17 cellular contexts compared by ENCODE assay signal in genomic region chr22:39935622-39936021, GRCh38. TPM values are rescaled to one million over a fixed set of nuclear protein-coding genes. Genes with fewer than 3 reads are reported as not detected.
DNase-seq lines count a peak whose midpoint lies in the region; ATAC-seq, FAIRE-seq and TF ChIP-seq lines count a peak whose summit lies in the region.
"Had no signal": no experiment of that assay in that cellular context is flagged by ENCODE, and none has a peak within 500 bp of the region (broad histone marks: within the 10 kb centered on the region; RNA-seq: fewer than 3 reads in every experiment).

No MANE protein-coding gene starts in this region.

- no peak overlapping the region for H3K4me3 ChIP-seq in BE2C (ENCODE audit: low read depth, low read length)
- H3K4me3 ChIP-seq in body of pancreas = no peak overlapping the region
- H3K4me3 ChIP-seq: ascending aorta had no signal

- peak overlapping the region; percentile 77 for H3K4me3 Mint-ChIP-seq in activated T-cell treated with anti-CD3 and anti-CD28 coated beads, Interleukin-2, amount 50 U/mL, for 4 hours
- H3K4me3 Mint-ChIP-seq in activated CD4-positive, alpha-beta memory T cell treated with anti-CD3 and anti-CD28 coated beads, Interleukin-2, amount 10 ng/mL, durations not matched to agents 7 days and 5 days = peak overlapping the region; percentile 56
- no peak overlapping the region for H3K4me3 Mint-ChIP-seq in stimulated activated memory B cell treated with anti-CD40 and anti-IgM and Interleukin-4, amounts not matched to agents 10 μg/mL and 1 μg/mL and 100 μg/mL, for 72 hours
- H3K4me3 Mint-ChIP-seq: H9 had no signal

- H3K36me3 Mint-ChIP-seq in activated T-cell treated with anti-CD3 and anti-CD28 coated beads, Interleukin-2, amount 50 U/mL, for 4 hours (ENCODE audit: insufficient read depth) = no peaks in the 10 kb centered on the region
- peaks cover 59% of the 10 kb centered on the region for H3K36me3 Mint-ChIP-seq in activated CD4-positive, alpha-beta memory T cell treated with anti-CD3 and anti-CD28 coated beads, Interleukin-2, amount 10 ng/mL, durations not matched to agents 7 days and 5 days (ENCODE audit: low read depth)
- no peaks in the 10 kb centered on the region for H3K36me3 Mint-ChIP-seq in stimulated activated memory B cell treated with anti-CD40 and anti-IgM and Interleukin-4, amounts not matched to agents 10 μg/mL and 1 μg/mL and 100 μg/mL, for 72 hours

- H3K27me3 ChIP-seq in BE2C (peaks cover 42% of the 10 kb centered on the region), body of pancreas (no peaks in the 10 kb centered on the region)
- H3K27me3 ChIP-seq: ascending aorta had no signal

- H3K36me3 ChIP-seq in BE2C = no peaks in the 10 kb centered on the region
- no peaks in the 10 kb centered on the region for H3K36me3 ChIP-seq in body of pancreas (replicated peaks in 1 of 2; ENCODE audit: insufficient read depth in 1 of 2, low read depth in 2 of 2)
- H3K36me3 ChIP-seq: ascending aorta had no signal

- no peak for TF ChIP-seq POLR2A in body of pancreas (IDR thresholded peaks at IDR 0.05)

- CTCF ChIA-PET in activated CD4-positive, alpha-beta memory T cell treated with anti-CD3 and anti-CD28 coated beads, Interleukin-2, amount 10 ng/mL, durations not matched to agents 7 days and 5 days (lab: Charles Lee) = interaction anchor here (1.2 to 4.2 kb wide), 2 partner anchors 12 to 89 kb away, joined by 5 to 62 read pairs; no protein-coding TSS in a partner anchor

- no peaks in the 10 kb centered on the region for H3K27me3 Mint-ChIP-seq in activated T-cell treated with anti-CD3 and anti-CD28 coated beads, Interleukin-2, amount 50 U/mL, for 4 hours (ENCODE audit: low read depth)
- H3K27me3 Mint-ChIP-seq in activated CD4-positive, alpha-beta memory T cell treated with anti-CD3 and anti-CD28 coated beads, Interleukin-2, amount 10 ng/mL, durations not matched to agents 7 days and 5 days = no peaks in the 10 kb centered on the region
- H3K27me3 Mint-ChIP-seq in stimulated activated memory B cell treated with anti-CD40 and anti-IgM and Interleukin-4, amounts not matched to agents 10 μg/mL and 1 μg/mL and 100 μg/mL, for 72 hours = no peaks in the 10 kb centered on the region

- peak overlapping the region; percentile 52 for H3K27ac Mint-ChIP-seq in activated CD4-positive, alpha-beta memory T cell treated with anti-CD3 and anti-CD28 coated beads, Interleukin-2, amount 10 ng/mL, durations not matched to agents 7 days and 5 days
- H3K27ac Mint-ChIP-seq in stimulated activated memory B cell treated with anti-CD40 and anti-IgM and Interleukin-4, amounts not matched to agents 10 μg/mL and 1 μg/mL and 100 μg/mL, for 72 hours = peak overlapping the region; percentile 61
- H3K27ac Mint-ChIP-seq: H9 had no signal

- no peaks in the 10 kb centered on the region for H3K9me3 ChIP-seq in BE2C
- H3K9me3 ChIP-seq in body of pancreas = no peaks in the 10 kb centered on the region
- H3K9me3 ChIP-seq: ascending aorta, SK-N-SH had no signal

- H3K4me1 ChIP-seq in BE2C (no peaks in the 10 kb centered on the region), body of pancreas (no peaks in the 10 kb centered on the region)
- H3K4me1 ChIP-seq: ascending aorta, foreskin keratinocyte had no signal

- H3K27ac ChIP-seq in body of pancreas = no peak overlapping the region
- H3K27ac ChIP-seq: ascending aorta, foreskin keratinocyte, KMS-11 had no signal

- TF ChIP-seq CTCF in BE2C (IDR thresholded peaks at IDR 0.05; ENCODE audit: low read depth, low read length) (no peak), body of pancreas (IDR thresholded peaks at IDR 0.05) (no peak)

- ATAC-seq in activated T-cell treated with anti-CD3 and anti-CD28 coated beads, Interleukin-2, amount 50 U/mL, for 4 hours = no peak
- no peak for ATAC-seq in stimulated activated memory B cell treated with anti-CD40 and anti-IgM and Interleukin-4, amounts not matched to agents 10 μg/mL and 1 μg/mL and 100 μg/mL, for 72 hours
- no peak for ATAC-seq in body of pancreas
- ATAC-seq: foreskin keratinocyte, Panc1 had no signal

- POLR2A ChIA-PET in activated CD4-positive, alpha-beta memory T cell treated with anti-CD3 and anti-CD28 coated beads, Interleukin-2, amount 10 ng/mL, durations not matched to agents 7 days and 5 days (lab: Charles Lee) = interaction anchor here (0.7 to 7.6 kb wide), 7 partner anchors 8 to 403 kb away, joined by 3 to 84 read pairs (median 4); partner anchors contain the start of genes GRAP2 and RPS19BP1

- intact Hi-C loops in body of pancreas (cut with DNase I) = no loop called here

- no peak for DNase-seq in activated T-cell treated with anti-CD3 and anti-CD28 coated beads, Interleukin-2, amount 50 U/mL, for 4 hours
- DNase-seq in activated T-cell treated with anti-CD3 and anti-CD28 coated beads, Interleukin-2, amount 50 U/mL, for 48 hours = no peak
- no peak for DNase-seq in activated CD4-positive, alpha-beta memory T cell treated with anti-CD3 and anti-CD28 coated beads, Interleukin-2, amount 10 ng/mL, durations not matched to agents 7 days and 5 days
- DNase-seq in BE2C = no peak
- no peak for DNase-seq in midbrain (lab: John Stamatoyannopoulos, UW)
- DNase-seq in body of pancreas = no peak
- DNase-seq: foreskin keratinocyte, GF-D8, H9, NCI-H748 treated with DMSO at 0.1 percent for 48 hours, SK-N-SH had no signal

- peaks cover 77% of the 10 kb centered on the region for H3K4me1 Mint-ChIP-seq in activated T-cell treated with anti-CD3 and anti-CD28 coated beads, Interleukin-2, amount 50 U/mL, for 4 hours (ENCODE audit: low read depth)
- peaks cover 77% of the 10 kb centered on the region for H3K4me1 Mint-ChIP-seq in activated CD4-positive, alpha-beta memory T cell treated with anti-CD3 and anti-CD28 coated beads, Interleukin-2, amount 10 ng/mL, durations not matched to agents 7 days and 5 days
- peaks cover 43% of the 10 kb centered on the region for H3K4me1 Mint-ChIP-seq in stimulated activated memory B cell treated with anti-CD40 and anti-IgM and Interleukin-4, amounts not matched to agents 10 μg/mL and 1 μg/mL and 100 μg/mL, for 72 hours

- 41 to 55% methylated on average over 6 of the region's 6 CpGs for WGBS in body of pancreas, 2 donors

- peak; percentile 30 for FAIRE-seq in islet of Langerhans (lab: Jason Lieb, UNC)

- no peaks in the 10 kb centered on the region for H3K9me3 Mint-ChIP-seq in activated T-cell treated with anti-CD3 and anti-CD28 coated beads, Interleukin-2, amount 50 U/mL, for 4 hours
- H3K9me3 Mint-ChIP-seq in activated CD4-positive, alpha-beta memory T cell treated with anti-CD3 and anti-CD28 coated beads, Interleukin-2, amount 10 ng/mL, durations not matched to agents 7 days and 5 days = no peaks in the 10 kb centered on the region
- H3K9me3 Mint-ChIP-seq in stimulated activated memory B cell treated with anti-CD40 and anti-IgM and Interleukin-4, amounts not matched to agents 10 μg/mL and 1 μg/mL and 100 μg/mL, for 72 hours = no peaks in the 10 kb centered on the region
- H3K9me3 Mint-ChIP-seq: H9 had no signal

RNA-seq across cellular contexts. Expression of gene TMA7B, which starts 24.6 kb away (rescaled TPM):
- under 1 TPM; 0.61 to 0.92 (median 0.76) TPM for total RNA-seq in activated T-cell treated with anti-CD3 and anti-CD28 coated beads, Interleukin-2, amount 50 U/mL, for 4 hours
- total RNA-seq in activated CD4-positive, alpha-beta memory T cell treated with anti-CD3 and anti-CD28 coated beads, Interleukin-2, amount 10 ng/mL, durations not matched to agents 7 days and 5 days = 1 to 10 TPM; 3.7 to 4.3 TPM
- polyA plus RNA-seq in BE2C (2012; ENCODE audit: insufficient read depth, insufficient read length, low read depth) = not detected
- not detected for total RNA-seq in body of pancreas
- total RNA-seq: ascending aorta, foreskin keratinocyte, H9 had no signal
- polyA plus RNA-seq: foreskin keratinocyte, SK-N-SH had no signal

RNA-seq across cellular contexts. Expression of gene GRAP2, which starts 34.7 kb away (rescaled TPM):
- total RNA-seq in activated T-cell treated with anti-CD3 and anti-CD28 coated beads, Interleukin-2, amount 50 U/mL, for 4 hours = 10 to 100 TPM; 19.5 to 40.4 (median 26.4) TPM
- total RNA-seq in activated CD4-positive, alpha-beta memory T cell treated with anti-CD3 and anti-CD28 coated beads, Interleukin-2, amount 10 ng/mL, durations not matched to agents 7 days and 5 days = 100 to 1,000 TPM; 108 to 111 TPM
- 0.39 TPM for polyA plus RNA-seq in BE2C (2012; ENCODE audit: insufficient read depth, insufficient read length, low read depth)
- under 1 TPM; 0.78 to 0.99 TPM for total RNA-seq in body of pancreas
- total RNA-seq: ascending aorta, foreskin keratinocyte, H9 had no signal
- polyA plus RNA-seq: foreskin keratinocyte had no signal

RNA-seq across cellular contexts. Expression of gene ENTHD1, which starts 42.1 kb away (rescaled TPM):
- total RNA-seq in activated T-cell treated with anti-CD3 and anti-CD28 coated beads, Interleukin-2, amount 50 U/mL, for 4 hours = under 1 TPM; 0.38 to 0.53 (median 0.41) TPM
- total RNA-seq in activated CD4-positive, alpha-beta memory T cell treated with anti-CD3 and anti-CD28 coated beads, Interleukin-2, amount 10 ng/mL, durations not matched to agents 7 days and 5 days = under 1 TPM in 1 of 2 experiments, not detected in 1; 0.13 TPM
- not detected for polyA plus RNA-seq in BE2C (2012; ENCODE audit: insufficient read depth, insufficient read length, low read depth)
- not detected for total RNA-seq in body of pancreas
- total RNA-seq: foreskin keratinocyte, H9, lower leg skin had no signal
- polyA plus RNA-seq: foreskin keratinocyte, SK-N-SH had no signal

RNA-seq across cellular contexts. Expression of gene FAM83F, which starts 59.1 kb away (rescaled TPM):
- total RNA-seq in activated T-cell treated with anti-CD3 and anti-CD28 coated beads, Interleukin-2, amount 50 U/mL, for 4 hours = 1 to 10 TPM; 1.4 to 2.1 (median 2.0) TPM
- total RNA-seq in activated CD4-positive, alpha-beta memory T cell treated with anti-CD3 and anti-CD28 coated beads, Interleukin-2, amount 10 ng/mL, durations not matched to agents 7 days and 5 days = not detected
- polyA plus RNA-seq in BE2C (2012; ENCODE audit: insufficient read depth, insufficient read length, low read depth) = not detected
- total RNA-seq in body of pancreas = 1 to 10 TPM; 8.9 to 9.1 TPM
- total RNA-seq: ascending aorta had no signal
- polyA plus RNA-seq: SK-N-SH had no signal

Comparison
In these comparisons a context has a peak if more than half of its experiments do, and no peak if none do; other contexts are left out.
1. RNA of gene GRAP2, which starts 34.7 kb away (total RNA-seq): 108 to 111 TPM in activated CD4-positive, alpha-beta memory T cell treated with anti-CD3 and anti-CD28 coated beads, Interleukin-2, amount 10 ng/mL, durations not matched to agents 7 days and 5 days and 19.5 to 40.4 TPM in activated T-cell treated with anti-CD3 and anti-CD28 coated beads, Interleukin-2, amount 50 U/mL, for 4 hours; 0.78 to 0.99 TPM in body of pancreas; every median in the first group is over 10 times any median in the second.